Comparison of ENCODE assay signal across 10 cellular contexts in the genomic region with DNA sequence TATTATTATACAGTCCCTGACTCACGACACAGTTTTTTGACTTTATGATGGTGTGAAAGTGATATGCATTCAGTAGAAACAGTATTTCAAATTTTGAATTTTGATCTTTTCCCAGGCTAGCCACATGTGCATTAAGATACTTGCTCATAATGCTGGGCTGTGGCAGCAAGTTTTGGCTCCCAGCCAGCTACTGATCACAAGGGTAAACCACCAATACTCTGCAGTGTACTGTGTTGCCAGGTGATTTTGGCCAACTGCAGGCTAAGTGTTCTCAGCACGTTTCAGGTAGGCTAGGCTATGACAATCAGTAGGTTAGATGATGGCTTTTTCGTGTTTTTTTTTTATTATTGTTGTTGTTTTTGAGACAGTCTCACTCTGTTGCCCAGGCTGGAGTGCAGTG.
DNase-seq lines count a peak whose midpoint lies in the region; ATAC-seq and TF ChIP-seq lines count a peak whose summit lies in the region.
"Had no signal": no experiment of that assay in that cellular context is flagged by ENCODE, and none has a peak within 500 bp of the region (broad histone marks: within the 10 kb centered on the region; RNA-seq: fewer than 3 reads in every experiment).

No MANE protein-coding gene starts in this region.

- H3K4me1 Mint-ChIP-seq in activated T-cell treated with anti-CD3 and anti-CD28 coated beads, Interleukin-2, amount 50 U/mL, for 24 hours (ENCODE audit: low read depth), result peaks cover 10% of the 10 kb centered on the region
- H3K4me1 Mint-ChIP-seq in stimulated activated effector memory CD8-positive, alpha-beta T cell treated with anti-CD3 and anti-CD28 coated beads, Interleukin-12 subunit alpha, Interleukin-12 subunit beta, amount 100 ng/mL, for 72 hours, result peaks cover 13% of the 10 kb centered on the region
- H3K4me1 Mint-ChIP-seq in neural progenitor cell, result peaks cover 43% of the 10 kb centered on the region

- no peak overlapping the region for H3K4me3 Mint-ChIP-seq in activated T-cell treated with anti-CD3 and anti-CD28 coated beads, Interleukin-2, amount 50 U/mL, for 24 hours
- H3K4me3 Mint-ChIP-seq in stimulated activated effector memory CD8-positive, alpha-beta T cell treated with anti-CD3 and anti-CD28 coated beads, Interleukin-12 subunit alpha, Interleukin-12 subunit beta, amount 100 ng/mL, for 72 hours, result no peak overlapping the region
- H3K4me3 Mint-ChIP-seq in neural progenitor cell, result no peak overlapping the region
- H3K4me3 Mint-ChIP-seq: B cell had no signal

- DNase-seq in activated T-cell treated with anti-CD3 and anti-CD28 coated beads for 1 hour (ENCODE audit: low read depth) (peak; percentile 4), NCI-H69 (lab: John Stamatoyannopoulos, UW) (peak; percentile 78), choroid plexus epithelial cell (ENCODE audit: low read depth) (peak; percentile 75), NAMALWA (ENCODE audit: low spot score) (no peak), neural progenitor cell (ENCODE audit: low spot score) (no peak)
- no peak for DNase-seq in activated T-cell treated with anti-CD3 and anti-CD28 coated beads, Interleukin-2, amount 50 U/mL, for 24 hours
- DNase-seq in stimulated activated effector memory CD8-positive, alpha-beta T cell treated with anti-CD3 and anti-CD28 coated beads, Interleukin-12 subunit alpha, Interleukin-12 subunit beta, amount 100 ng/mL, for 72 hours (ENCODE audit: low spot score in 2 of 2), result no peak
- DNase-seq: NCI-H1092 treated with DMSO at 0.1 percent for 48 hours had no signal

- H3K36me3 ChIP-seq in neural progenitor cell, result no peaks in the 10 kb centered on the region

- no peaks in the 10 kb centered on the region for H3K9me3 ChIP-seq in neural progenitor cell (ENCODE audit: low read depth)

- no peaks in the 10 kb centered on the region for H3K79me2 ChIP-seq in neural progenitor cell (ENCODE audit: low read depth)

- peaks cover 3% of the 10 kb centered on the region for H3K27me3 ChIP-seq in neural progenitor cell

- H3K27me3 Mint-ChIP-seq in activated T-cell treated with anti-CD3 and anti-CD28 coated beads, Interleukin-2, amount 50 U/mL, for 24 hours, result no peaks in the 10 kb centered on the region
- peaks cover 3% of the 10 kb centered on the region for H3K27me3 Mint-ChIP-seq in neural progenitor cell (ENCODE audit: insufficient read depth, low read depth)

- H2AFZ ChIP-seq in neural progenitor cell (replicated peaks), result no peak overlapping the region

- ATAC-seq in stimulated activated effector memory CD8-positive, alpha-beta T cell treated with anti-CD3 and anti-CD28 coated beads, Interleukin-12 subunit alpha, Interleukin-12 subunit beta, amount 100 ng/mL, for 72 hours, result no peak
- ATAC-seq in GM18861 (IDR thresholded peaks at IDR 0.05; ENCODE audit: unreplicated experiment), result no peak

- H4K20me1 ChIP-seq in neural progenitor cell (ENCODE audit: low read depth), result peaks cover 28% of the 10 kb centered on the region

- no peak overlapping the region for H3K27ac Mint-ChIP-seq in activated T-cell treated with anti-CD3 and anti-CD28 coated beads, Interleukin-2, amount 50 U/mL, for 24 hours
- H3K27ac Mint-ChIP-seq in stimulated activated effector memory CD8-positive, alpha-beta T cell treated with anti-CD3 and anti-CD28 coated beads, Interleukin-12 subunit alpha, Interleukin-12 subunit beta, amount 100 ng/mL, for 72 hours, result peak overlapping the region; percentile 65
- H3K27ac Mint-ChIP-seq in neural progenitor cell, result no peak overlapping the region

- H3K4me3 ChIP-seq in choroid plexus epithelial cell (ENCODE audit: low read depth, low read length) (no peak overlapping the region), neural progenitor cell (no peak overlapping the region)

- no peak for TF ChIP-seq CTCF in choroid plexus epithelial cell (conservative IDR thresholded peaks at IDR 0.05; ENCODE audit: low read depth, low read length)
- TF ChIP-seq CTCF in neural progenitor cell (IDR thresholded peaks at IDR 0.05), result no peak

- no peak overlapping the region for H3K4me2 ChIP-seq in neural progenitor cell

- peaks cover 20% of the 10 kb centered on the region for H3F3A ChIP-seq in neural progenitor cell (ENCODE audit: low read depth)

- H3K4me1 ChIP-seq in neural progenitor cell, result peaks cover 34% of the 10 kb centered on the region

- no peaks in the 10 kb centered on the region for H3K9me3 Mint-ChIP-seq in activated T-cell treated with anti-CD3 and anti-CD28 coated beads, Interleukin-2, amount 50 U/mL, for 24 hours
- H3K9me3 Mint-ChIP-seq in stimulated activated effector memory CD8-positive, alpha-beta T cell treated with anti-CD3 and anti-CD28 coated beads, Interleukin-12 subunit alpha, Interleukin-12 subunit beta, amount 100 ng/mL, for 72 hours, result no peaks in the 10 kb centered on the region
- no peaks in the 10 kb centered on the region for H3K9me3 Mint-ChIP-seq in neural progenitor cell

- H3K27ac ChIP-seq in neural progenitor cell, result no peak overlapping the region

- no peak overlapping the region for H3K9ac ChIP-seq in neural progenitor cell

- H3K36me3 Mint-ChIP-seq in activated T-cell treated with anti-CD3 and anti-CD28 coated beads, Interleukin-2, amount 50 U/mL, for 24 hours (ENCODE audit: low read depth), result peaks cover 10% of the 10 kb centered on the region
- H3K36me3 Mint-ChIP-seq in stimulated activated effector memory CD8-positive, alpha-beta T cell treated with anti-CD3 and anti-CD28 coated beads, Interleukin-12 subunit alpha, Interleukin-12 subunit beta, amount 100 ng/mL, for 72 hours, result peaks cover 16% of the 10 kb centered on the region
- H3K36me3 Mint-ChIP-seq in neural progenitor cell, result peaks cover 4% of the 10 kb centered on the region

Comparison
In these comparisons a context has a peak if more than half of its experiments do, and no peak if none do; other contexts are left out.
1. DNase-seq: peak in activated T-cell treated with anti-CD3 and anti-CD28 coated beads for 1 hour (single experiment), NCI-H69 (single experiment) and choroid plexus epithelial cell (single experiment); none in activated T-cell treated with anti-CD3 and anti-CD28 coated beads, Interleukin-2, amount 50 U/mL, for 24 hours (single experiment), stimulated activated effector memory CD8-positive, alpha-beta T cell treated with anti-CD3 and anti-CD28 coated beads, Interleukin-12 subunit alpha, Interleukin-12 subunit beta, amount 100 ng/mL, for 72 hours (0 of 2), NAMALWA (single experiment) and neural progenitor cell (single experiment).